ENCODE assay signal across 13 cellular contexts in the genomic region with DNA sequence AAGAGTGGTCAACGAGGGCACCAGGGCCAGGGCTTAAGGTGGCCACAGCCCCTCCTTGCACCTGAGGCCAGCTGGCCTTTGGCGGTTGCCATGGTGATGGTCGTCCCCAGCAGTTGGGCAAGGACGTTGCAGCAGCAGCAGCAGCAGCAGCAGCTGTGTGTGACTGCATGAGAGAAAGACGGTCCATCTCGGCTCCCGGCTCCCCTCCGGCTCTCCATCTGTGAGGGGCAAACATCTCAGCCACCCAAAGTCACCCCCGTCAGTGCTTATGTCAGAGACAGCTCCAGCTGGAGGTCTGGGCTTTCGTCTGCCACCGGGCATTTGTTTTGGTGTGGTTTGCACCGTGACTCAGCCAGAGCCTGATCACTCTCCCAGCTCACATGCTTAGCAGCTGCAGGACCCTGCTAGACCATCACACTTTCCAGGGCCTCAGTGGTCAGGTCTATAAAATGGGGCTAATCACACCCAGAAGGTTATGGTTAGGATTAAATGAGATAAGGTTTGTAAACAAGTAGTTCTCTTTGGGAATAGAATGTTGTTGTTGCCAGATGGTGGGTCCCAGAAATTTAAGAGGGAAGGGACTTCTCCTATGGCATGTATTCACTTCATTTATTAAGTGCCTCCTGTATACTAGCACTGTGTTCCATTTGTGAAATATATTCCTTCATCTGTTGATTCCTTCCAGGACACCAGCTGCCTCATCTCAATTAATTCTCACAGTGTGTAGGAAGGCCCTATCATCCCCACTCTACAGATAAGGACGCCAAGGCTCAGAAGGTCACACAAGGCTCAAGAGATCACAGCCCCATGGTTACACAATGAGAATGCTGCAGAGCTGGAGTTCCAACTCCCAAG.
A peak's percentile ranks its signal among the peaks of the same experiment; 100 is the strongest.
DNase-seq lines count a peak whose midpoint lies in the region; TF ChIP-seq lines count a peak whose summit lies in the region.
"Had no signal": no experiment of that assay in that cellular context is flagged by ENCODE, and none has a peak within 500 bp of the region (broad histone marks: within the 10 kb centered on the region; RNA-seq: fewer than 3 reads in every experiment).

No MANE protein-coding gene starts in this region.

- H4K91ac ChIP-seq in H9 (ENCODE audit: insufficient read length, low read depth, low read length), result no peak overlapping the region

- H3K4me3 ChIP-seq in endodermal cell (ENCODE audit: low read length) (no peak overlapping the region), A673 (ENCODE audit: low read depth, low read length, poor library complexity, severe bottlenecking) (no peak overlapping the region), hepatocyte (no peak overlapping the region), lower leg skin (ENCODE audit: low read depth, poor library complexity, severe bottlenecking) (no peak overlapping the region), colonic mucosa (no peak overlapping the region)
- H3K4me3 ChIP-seq: mucosa of descending colon, prostate gland had no signal

- no peak overlapping the region for H3K23ac ChIP-seq in H9 (ENCODE audit: insufficient read length, low read depth, low read length)

- no CpG with 5 or more reads among the region's 13 CpGs for WGBS in H9 (ENCODE audit: extremely low coverage, insufficient read length, low lambda C conversion rate)
- 59 to 83% methylated on average over 8 to 13 of the region's 13 CpGs for WGBS in endodermal cell (ENCODE audit: insufficient coverage in 1 of 2, insufficient read length in 1 of 2), 2 experiments
- 59% methylated on average over 13 of the region's 13 CpGs for WGBS in hepatocyte (ENCODE audit: low lambda C conversion rate, missing lambda C conversion rate)
- WGBS in lower leg skin, 2 donors, result 49 to 55% methylated on average over 12 to 13 of the region's 13 CpGs

- TF ChIP-seq POLR2A in lower leg skin (IDR thresholded peaks at IDR 0.05), result no peak

- intact Hi-C loops in A673 (cut with micrococcal nuclease; ENCODE audit: unreplicated experiment) (no loop called here), lower leg skin (cut with DNase I; ENCODE audit: low total_unique reads) (no loop called here), colonic mucosa (cut with DNase I) (no loop called here)

- peaks cover 0 to 3% of the 10 kb centered on the region in 2 experiments; a peak in 2 of 4 replicates for H3K4me1 Mint-ChIP-seq in H9
- peaks cover 8% of the 10 kb centered on the region for H3K4me1 Mint-ChIP-seq in endodermal cell
- H3K4me1 Mint-ChIP-seq: activated naive CD8-positive, alpha-beta T cell treated with anti-CD3 and anti-CD28 coated beads for 36 hours had no signal

- H3T11ph ChIP-seq in H9 (ENCODE audit: low read length), result no peak overlapping the region

- H4K8ac ChIP-seq in H9 (replicated peaks; ENCODE audit: insufficient read length, low read depth, low read length), result no peak overlapping the region

- H3K4me3 Mint-ChIP-seq in H9, result no peak overlapping the region
- H3K4me3 Mint-ChIP-seq in endodermal cell, result no peak overlapping the region
- H3K4me3 Mint-ChIP-seq: activated naive CD8-positive, alpha-beta T cell treated with anti-CD3 and anti-CD28 coated beads for 36 hours had no signal

- no peak overlapping the region for H3K9ac ChIP-seq in H9 (ENCODE audit: extremely low read depth, insufficient read length, low read length)
- no peak overlapping the region for H3K9ac ChIP-seq in endodermal cell (ENCODE audit: extremely low read depth, low read length, poor library complexity, severe bottlenecking)
- H3K9ac ChIP-seq in colonic mucosa (ENCODE audit: low read depth in 2 of 2, low read length in 2 of 2), result no peak overlapping the region

- H3K18ac ChIP-seq in H9 (ENCODE audit: insufficient read length, low read depth, low read length), result no peak overlapping the region

- H2AK5ac ChIP-seq in H9 (ENCODE audit: insufficient read length, low read length), result no peak overlapping the region

- H3K4me1 ChIP-seq in H9 (ENCODE audit: insufficient read depth, low read length), result no peaks in the 10 kb centered on the region
- no peaks in the 10 kb centered on the region for H3K4me1 ChIP-seq in endodermal cell (ENCODE audit: control insufficient read depth, insufficient read depth, low read length)
- H3K4me1 ChIP-seq in A673 (ENCODE audit: insufficient read depth, low read length, poor library complexity, severe bottlenecking), result no peaks in the 10 kb centered on the region
- no peaks in the 10 kb centered on the region for H3K4me1 ChIP-seq in hepatocyte (ENCODE audit: insufficient read depth)
- H3K4me1 ChIP-seq in colonic mucosa, result no peaks in the 10 kb centered on the region
- H3K4me1 ChIP-seq: prostate gland had no signal

- no peaks in the 10 kb centered on the region for H3K23me2 ChIP-seq in H9 (ENCODE audit: insufficient read length, low read depth, low read length, poor library complexity, severe bottlenecking)

- H4K20me1 ChIP-seq in H9 (ENCODE audit: control insufficient read depth, insufficient read depth, insufficient read length) (no peaks in the 10 kb centered on the region), hepatocyte (ENCODE audit: insufficient read depth, poor library complexity, severe bottlenecking) (no peaks in the 10 kb centered on the region)

- DNase-seq in AG08396 (ENCODE audit: low spot score) (peak; percentile 34), H9 (peak; percentile 66), NCI-H69 (lab: John Stamatoyannopoulos, UW) (peak; percentile 97), endodermal cell (peak; percentile 72), A673 (ENCODE audit: low spot score) (no peak), hepatocyte (ENCODE audit: low spot score) (no peak), lower leg skin (ENCODE audit: low spot score in 2 of 2) (no peak), colonic mucosa (no peak)
- DNase-seq: activated naive CD8-positive, alpha-beta T cell treated with anti-CD3 and anti-CD28 coated beads for 36 hours; AML-193; DMS79; mucosa of descending colon had no signal

- H3K4ac ChIP-seq in H9 (ENCODE audit: low read depth, low read length), result no peak overlapping the region

- no peak overlapping the region for H3K56ac ChIP-seq in H9 (ENCODE audit: insufficient read length, low read depth, low read length)

- no peaks in the 10 kb centered on the region for H3K9me2 ChIP-seq in hepatocyte (replicated peaks; ENCODE audit: insufficient read depth)

- H3K27me3 ChIP-seq in H9 (ENCODE audit: insufficient read depth, low read length) (no peaks in the 10 kb centered on the region), endodermal cell (ENCODE audit: control insufficient read depth, insufficient read depth, low read length, poor library complexity, severe bottlenecking) (no peaks in the 10 kb centered on the region), A673 (replicated peaks; ENCODE audit: insufficient read depth, low read depth, low read length, poor library complexity) (no peaks in the 10 kb centered on the region), hepatocyte (no peaks in the 10 kb centered on the region), colonic mucosa (no peaks in the 10 kb centered on the region)

- POLR2A ChIA-PET in A673 (lab: Charles Lee; ENCODE audit: low non-redundant PET), result no interaction called here

- H3K27ac ChIP-seq in H9 (ENCODE audit: insufficient read length, low read depth, low read length) (no peak overlapping the region), endodermal cell (ENCODE audit: low read depth, low read length) (peak overlapping the region; percentile 68), A673 (ENCODE audit: low read depth, low read length, poor library complexity, severe bottlenecking) (no peak overlapping the region), hepatocyte (no peak overlapping the region), colonic mucosa (no peak overlapping the region)
- H3K27ac ChIP-seq: prostate gland had no signal

- H3K4me2 ChIP-seq in H9 (ENCODE audit: insufficient read depth, insufficient read length, low read length) (no peak overlapping the region), hepatocyte (no peak overlapping the region)

- no TSS peak for BruUV-seq in A673 (replicated peaks; lab: Mats Ljungman, UMichigan)

- H3K36me3 Mint-ChIP-seq in H9 (ENCODE audit: insufficient read depth in 1 of 3, low read depth in 3 of 3) (no peaks in the 10 kb centered on the region), endodermal cell (ENCODE audit: low read depth) (no peaks in the 10 kb centered on the region)
- H3K36me3 Mint-ChIP-seq: activated naive CD8-positive, alpha-beta T cell treated with anti-CD3 and anti-CD28 coated beads for 36 hours had no signal

- CTCF ChIA-PET in A673 (lab: Charles Lee), result no interaction called here

- H2BK120ac ChIP-seq in H9 (ENCODE audit: low read depth, low read length, poor library complexity, severe bottlenecking), result no peak overlapping the region

- H2BK5ac ChIP-seq in H9 (ENCODE audit: insufficient read length, low read length), result no peak overlapping the region

- H3K9me3 Mint-ChIP-seq in H9, result no peaks in the 10 kb centered on the region; a peak in 1 of 5 replicates
- H3K9me3 Mint-ChIP-seq in endodermal cell, result no peaks in the 10 kb centered on the region
- H3K9me3 Mint-ChIP-seq: activated naive CD8-positive, alpha-beta T cell treated with anti-CD3 and anti-CD28 coated beads for 36 hours had no signal

- H2BK20ac ChIP-seq in H9 (ENCODE audit: low read depth, low read length, poor library complexity, severe bottlenecking), result no peak overlapping the region

- no peak overlapping the region for H2BK15ac ChIP-seq in H9 (ENCODE audit: low read depth, low read length)

- H3K14ac ChIP-seq in H9 (ENCODE audit: insufficient read depth, low read length), result no peak overlapping the region; the same call in 1 of the 2 replicates

- H2AFZ ChIP-seq in H9 (ENCODE audit: low read length), result no peak overlapping the region
- H2AFZ ChIP-seq in hepatocyte, result no peak overlapping the region

- no peaks in the 10 kb centered on the region for H3K36me3 ChIP-seq in endodermal cell (ENCODE audit: control insufficient read depth, insufficient read depth, low read length)
- no peaks in the 10 kb centered on the region for H3K36me3 ChIP-seq in A673 (ENCODE audit: insufficient read depth, low read length, poor library complexity, severe bottlenecking)
- no peaks in the 10 kb centered on the region for H3K36me3 ChIP-seq in hepatocyte (replicated peaks; ENCODE audit: insufficient read depth, low read depth)
- no peaks in the 10 kb centered on the region for H3K36me3 ChIP-seq in colonic mucosa
- H3K36me3 ChIP-seq: prostate gland had no signal

- no peak overlapping the region for H3K27ac Mint-ChIP-seq in H9
- H3K27ac Mint-ChIP-seq in endodermal cell, result no peak overlapping the region
- H3K27ac Mint-ChIP-seq: activated naive CD8-positive, alpha-beta T cell treated with anti-CD3 and anti-CD28 coated beads for 36 hours had no signal

- no peaks in the 10 kb centered on the region for H3K9me3 ChIP-seq in H9 (ENCODE audit: control insufficient read depth, low read depth, low read length)
- H3K9me3 ChIP-seq in endodermal cell (ENCODE audit: control insufficient read depth, low read length), result no peaks in the 10 kb centered on the region
- no peaks in the 10 kb centered on the region for H3K9me3 ChIP-seq in A673 (ENCODE audit: low read depth, low read length, poor library complexity, severe bottlenecking)
- H3K9me3 ChIP-seq in hepatocyte (ENCODE audit: low read depth), result no peaks in the 10 kb centered on the region
- no peaks in the 10 kb centered on the region for H3K9me3 ChIP-seq in colonic mucosa
- H3K9me3 ChIP-seq: mucosa of descending colon, prostate gland had no signal

- no peak overlapping the region for H4K5ac ChIP-seq in H9 (ENCODE audit: insufficient read length, low read depth, low read length)

- H3K79me1 ChIP-seq in H9 (ENCODE audit: insufficient read depth, low read depth, low read length, poor library complexity, severe bottlenecking), result no peaks in the 10 kb centered on the region

- H2BK12ac ChIP-seq in H9 (ENCODE audit: insufficient read length, low read depth, low read length), result no peak overlapping the region

- TF ChIP-seq CTCF in H9 (conservative IDR thresholded peaks at IDR 0.05) (no peak), endodermal cell (conservative IDR thresholded peaks at IDR 0.05) (no peak), A673 (conservative IDR thresholded peaks at IDR 0.05; ENCODE audit: low read depth, low read length) (no peak), hepatocyte (IDR thresholded peaks at IDR 0.05; ENCODE audit: poor library complexity) (no peak), lower leg skin (IDR thresholded peaks at IDR 0.05) (no peak), colonic mucosa (IDR thresholded peaks at IDR 0.05) (no peak)

- H3K27me3 Mint-ChIP-seq in H9 (ENCODE audit: low read depth), result peaks cover 10% of the 10 kb centered on the region
- peaks cover 17% of the 10 kb centered on the region for H3K27me3 Mint-ChIP-seq in endodermal cell (ENCODE audit: insufficient read depth)
- H3K27me3 Mint-ChIP-seq: activated naive CD8-positive, alpha-beta T cell treated with anti-CD3 and anti-CD28 coated beads for 36 hours had no signal

- H3K79me2 ChIP-seq in H9 (ENCODE audit: insufficient read depth, low read length) (no peaks in the 10 kb centered on the region), hepatocyte (no peaks in the 10 kb centered on the region)

Comparison
In these comparisons a context has a peak if more than half of its experiments do, and no peak if none do; other contexts are left out.
1. DNase-seq: peak in AG08396 (single experiment), H9 (single experiment), NCI-H69 (single experiment) and endodermal cell (single experiment); none in A673 (single experiment), hepatocyte (single experiment), lower leg skin (0 of 2) and colonic mucosa (single experiment).